In the genomic region with DNA sequence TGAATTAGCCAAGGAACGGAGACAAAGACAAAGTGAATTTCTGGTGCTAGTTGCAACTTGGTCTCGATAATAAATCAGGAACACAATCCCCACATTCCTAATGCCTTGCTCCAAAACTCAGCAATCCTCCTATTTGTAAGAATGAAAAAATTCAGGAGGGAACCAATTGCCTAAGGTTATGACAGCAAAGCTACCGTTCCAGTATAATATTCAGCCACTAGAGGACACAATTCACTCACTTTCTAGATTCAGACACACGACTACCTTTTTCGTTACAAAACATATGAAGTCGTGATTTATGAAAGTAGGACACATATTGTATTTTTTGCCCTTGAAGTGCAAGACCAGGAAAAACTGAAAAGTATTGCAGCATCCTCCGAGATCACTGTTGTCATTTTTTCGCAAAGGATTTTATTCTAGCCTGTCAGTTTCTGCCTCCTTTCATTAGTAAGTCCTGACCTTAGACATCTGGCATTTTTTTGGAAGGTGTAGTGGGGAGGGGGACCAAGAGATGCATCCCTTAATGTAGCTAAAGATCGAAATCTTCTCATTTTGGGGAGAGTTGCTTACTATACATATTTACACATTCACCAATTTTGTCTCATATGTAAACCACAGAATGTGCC, we compare ENCODE assay signal across 8 cellular contexts.
DNase-seq lines count a peak whose midpoint lies in the region; ATAC-seq and TF ChIP-seq lines count a peak whose summit lies in the region.

No MANE protein-coding gene starts in this region.

- H3K9me3 ChIP-seq in CD4-positive, alpha-beta T cell (ENCODE audit: control insufficient read depth, low read length) = no peaks in the 10 kb centered on the region
- no peaks in the 10 kb centered on the region for H3K9me3 ChIP-seq in T-helper 17 cell (ENCODE audit: control insufficient read depth, low read length, poor library complexity, severe bottlenecking)

- H3K4me1 Mint-ChIP-seq in CD4-positive, alpha-beta T cell (ENCODE audit: low read depth) = peaks cover 43% of the 10 kb centered on the region
- H3K4me1 Mint-ChIP-seq in T-helper 17 cell = peaks cover 24% of the 10 kb centered on the region
- H3K4me1 Mint-ChIP-seq in activated CD8-positive, alpha-beta memory T cell treated with anti-CD3 and anti-CD28 coated beads, Interleukin-2, amount 10 ng/mL, durations not matched to agents 7 days and 5 days = peaks cover 9% of the 10 kb centered on the region

- H3K27ac Mint-ChIP-seq in CD4-positive, alpha-beta T cell = peak overlapping the region; percentile 77
- H3K27ac Mint-ChIP-seq in T-helper 17 cell = peak overlapping the region; percentile 68
- no peak overlapping the region for H3K27ac Mint-ChIP-seq in activated CD8-positive, alpha-beta memory T cell treated with anti-CD3 and anti-CD28 coated beads, Interleukin-2, amount 10 ng/mL, durations not matched to agents 7 days and 5 days

- H3K9me3 Mint-ChIP-seq in CD4-positive, alpha-beta T cell = no peaks in the 10 kb centered on the region
- no peaks in the 10 kb centered on the region for H3K9me3 Mint-ChIP-seq in activated CD8-positive, alpha-beta memory T cell treated with anti-CD3 and anti-CD28 coated beads, Interleukin-2, amount 10 ng/mL, durations not matched to agents 7 days and 5 days (ENCODE audit: low read depth)

- POLR2A ChIA-PET in CD4-positive, alpha-beta T cell (lab: Charles Lee) = no interaction called here

- CTCF ChIA-PET in CD4-positive, alpha-beta T cell (lab: Charles Lee) = no interaction called here
- CTCF ChIA-PET in activated CD8-positive, alpha-beta memory T cell treated with anti-CD3 and anti-CD28 coated beads, Interleukin-2, amount 10 ng/mL, durations not matched to agents 7 days and 5 days (lab: Charles Lee) = interaction anchor here (1.4 kb wide), 1 partner anchor 74 kb away, joined by 3 read pairs; no protein-coding TSS in a partner anchor

- intact Hi-C loops in CD4-positive, alpha-beta T cell (cut with DNase I, micrococcal nuclease) = no loop called here

- no peaks in the 10 kb centered on the region for H3K27me3 Mint-ChIP-seq in CD4-positive, alpha-beta T cell
- no peaks in the 10 kb centered on the region for H3K27me3 Mint-ChIP-seq in T-helper 17 cell
- no peaks in the 10 kb centered on the region for H3K27me3 Mint-ChIP-seq in activated CD8-positive, alpha-beta memory T cell treated with anti-CD3 and anti-CD28 coated beads, Interleukin-2, amount 10 ng/mL, durations not matched to agents 7 days and 5 days

- H3K4me3 Mint-ChIP-seq in CD4-positive, alpha-beta T cell = no peak overlapping the region
- H3K4me3 Mint-ChIP-seq in T-helper 17 cell = no peak overlapping the region
- no peak overlapping the region for H3K4me3 Mint-ChIP-seq in activated CD8-positive, alpha-beta memory T cell treated with anti-CD3 and anti-CD28 coated beads, Interleukin-2, amount 10 ng/mL, durations not matched to agents 7 days and 5 days

- no peak for DNase-seq in CD4-positive, alpha-beta T cell
- peak; percentile 11 for DNase-seq in HT1080 (ENCODE audit: low read depth)
- DNase-seq in T-helper 17 cell = no peak
- DNase-seq in glomerular endothelial cell (ENCODE audit: extremely low read depth, low read depth, low spot score) = peak; percentile 16
- DNase-seq in renal cortical epithelial cell (ENCODE audit: low read depth) = peak; percentile 48
- DNase-seq in NCI-H146 (lab: John Stamatoyannopoulos, UW) = no peak
- no peak for DNase-seq in activated CD8-positive, alpha-beta memory T cell treated with anti-CD3 and anti-CD28 coated beads, Interleukin-2, amount 10 ng/mL, durations not matched to agents 7 days and 5 days
- no peak for DNase-seq in GOT3 (lab: John Stamatoyannopoulos, UW)

- H3K36me3 Mint-ChIP-seq in CD4-positive, alpha-beta T cell (ENCODE audit: low read depth) = peaks cover 97% of the 10 kb centered on the region
- H3K36me3 Mint-ChIP-seq in T-helper 17 cell (ENCODE audit: low read depth) = peaks cover 14% of the 10 kb centered on the region
- H3K36me3 Mint-ChIP-seq in activated CD8-positive, alpha-beta memory T cell treated with anti-CD3 and anti-CD28 coated beads, Interleukin-2, amount 10 ng/mL, durations not matched to agents 7 days and 5 days = peaks cover 70% of the 10 kb centered on the region

- ATAC-seq in CD4-positive, alpha-beta T cell (ENCODE audit: poor library complexity) = no peak
- no peak for ATAC-seq in T-helper 17 cell
- ATAC-seq in activated CD8-positive, alpha-beta memory T cell treated with anti-CD3 and anti-CD28 coated beads, Interleukin-2, amount 10 ng/mL, durations not matched to agents 7 days and 5 days = no peak

- H3K27ac ChIP-seq in CD4-positive, alpha-beta T cell (ENCODE audit: low read depth, low read length) = no peak overlapping the region

- no peak for TF ChIP-seq CTCF in CD4-positive, alpha-beta T cell (IDR thresholded peaks at IDR 0.05)

- no peaks in the 10 kb centered on the region for H3K27me3 ChIP-seq in CD4-positive, alpha-beta T cell (ENCODE audit: control insufficient read depth, insufficient read depth, low read length)

Comparison
In these comparisons a context has a peak if more than half of its experiments do, and no peak if none do; other contexts are left out.
1. DNase-seq: peak in HT1080 (single experiment), glomerular endothelial cell (single experiment) and renal cortical epithelial cell (single experiment); none in CD4-positive, alpha-beta T cell (0 of 10), T-helper 17 cell (0 of 3), NCI-H146 (single experiment), activated CD8-positive, alpha-beta memory T cell treated with anti-CD3 and anti-CD28 coated beads, Interleukin-2, amount 10 ng/mL, durations not matched to agents 7 days and 5 days (single experiment) and GOT3 (single experiment).